In genomic region chr12:53231859-53232640, GRCh38 we compare ENCODE assay signal across 8 cellular contexts. TPM values are rescaled to one million over a fixed set of nuclear protein-coding genes. Genes with fewer than 3 reads are reported as not detected.
A peak's percentile ranks its signal among the peaks of the same experiment; 100 is the strongest.
DNase-seq lines count a peak whose midpoint lies in the region; ATAC-seq and TF ChIP-seq lines count a peak whose summit lies in the region.

Gene RARG, minus strand, starts transcription at chr12:53232209. Its CDS starts 4,664 bp downstream, at chr12:53227545.

- no peak for TF ChIP-seq POLR2A in IMR-90 (IDR thresholded peaks at IDR 0.05; ENCODE audit: low read depth, low read length)

- TF ChIP-seq CTCF in Caco-2 (IDR thresholded peaks at IDR 0.05; ENCODE audit: insufficient read depth in 1 of 2, low read depth in 1 of 2, low read length in 1 of 2, severe bottlenecking in 1 of 2, unreplicated experiment in 1 of 2): no peak
- TF ChIP-seq CTCF in IMR-90 (conservative IDR thresholded peaks at IDR 0.05; ENCODE audit: low read depth, low read length): no peak
- no peak for TF ChIP-seq CTCF in choroid plexus epithelial cell (conservative IDR thresholded peaks at IDR 0.05; ENCODE audit: low read depth, low read length)

- POLR2A ChIA-PET in Caco-2 (lab: Charles Lee): interaction anchor here (0.6 kb wide), 1 partner anchor 172 kb away, joined by 3 read pairs; no protein-coding TSS in a partner anchor
- POLR2A ChIA-PET in IMR-90 (lab: Charles Lee; ENCODE audit: unreplicated experiment): interaction anchor here (0.7 kb wide), 2 partner anchors 9 to 1446 kb away, joined by 3 read pairs; no protein-coding TSS in a partner anchor

- peak within 1 kb of the TSS; percentile 89 for H3K23ac ChIP-seq in IMR-90 (ENCODE audit: low read depth, low read length)

- no peak within 1 kb of the TSS for H3K56ac ChIP-seq in IMR-90 (ENCODE audit: extremely low read depth, insufficient read depth, low read length)

- peak within 1 kb of the TSS; percentile 66 for H2BK120ac ChIP-seq in IMR-90 (ENCODE audit: low read depth, low read length)

- H3K79me1 ChIP-seq in IMR-90 (ENCODE audit: low read depth in 1 of 2, low read length in 2 of 2): peaks cover 5 to 21% of the 10 kb centered on the region in 2 experiments; a peak in 2 of 4 replicates

- no peak within 1 kb of the TSS for H2BK20ac ChIP-seq in IMR-90 (ENCODE audit: low read depth, low read length)

- TF ChIP-seq RAD21 in IMR-90 (IDR thresholded peaks at IDR 0.05; ENCODE audit: low read length): no peak

- no peaks in the 10 kb centered on the region for H3K9me3 Mint-ChIP-seq in Caco-2 (ENCODE audit: unreplicated experiment)

- peak within 1 kb of the TSS; percentile 53 to 71; a peak in 3 of 4 replicates for H4K8ac ChIP-seq in IMR-90 (ENCODE audit: low read depth in 2 of 2, low read length in 2 of 2)

- H3K4me1 Mint-ChIP-seq in Caco-2 (ENCODE audit: low read depth, unreplicated experiment): peaks cover 21% of the 10 kb centered on the region

- H4K20me1 ChIP-seq in IMR-90 (ENCODE audit: insufficient read depth, low read length): no peaks in the 10 kb centered on the region

- intact Hi-C loops in Caco-2 (cut with micrococcal nuclease; ENCODE audit: unreplicated experiment) (no loop called here), IMR-90 (cut with micrococcal nuclease) (loop anchor here (1.0 kb wide), 1 partner anchor 9 kb away; no protein-coding TSS in a partner anchor)

- peaks cover 28% of the 10 kb centered on the region for H3K4me1 ChIP-seq in Caco-2
- H3K4me1 ChIP-seq in IMR-90 (ENCODE audit: control insufficient read depth, insufficient read depth, low read length): peaks cover 24% of the 10 kb centered on the region

- no CpG with 5 or more reads among the region's 51 CpGs for WGBS in IMR-90 (ENCODE audit: extremely low coverage in 2 of 2, insufficient read length in 1 of 2), 2 experiments

- H3K27me3 ChIP-seq in Caco-2 (replicated peaks; ENCODE audit: control insufficient read depth, insufficient read depth, low read length) (no peaks in the 10 kb centered on the region), IMR-90 (ENCODE audit: control insufficient read depth, insufficient read depth, low read length) (peaks cover 20% of the 10 kb centered on the region), layer of hippocampus (ENCODE audit: control insufficient read depth, insufficient read depth, low read length) (no peaks in the 10 kb centered on the region)

- H4K91ac ChIP-seq in IMR-90 (ENCODE audit: insufficient read depth, low read depth, low read length): peak within 1 kb of the TSS; percentile 81

- H3K27ac ChIP-seq in IMR-90 (ENCODE audit: insufficient read depth, low read length): peak within 1 kb of the TSS; percentile 42
- peak within 1 kb of the TSS; percentile 77 for H3K27ac ChIP-seq in layer of hippocampus (ENCODE audit: low read depth, low read length)

- H2BK5ac ChIP-seq in IMR-90 (ENCODE audit: low read depth, low read length, poor library complexity, severe bottlenecking): no peak within 1 kb of the TSS

- ATAC-seq in IMR-90 (ENCODE audit: low read depth): peak; percentile 82

- H3K4me3 ChIP-seq in Caco-2 (ENCODE audit: low read depth, low read length) (peak within 1 kb of the TSS; percentile 55), IMR-90 (ENCODE audit: insufficient read depth, low read depth, low read length) (peak within 1 kb of the TSS; percentile 52), choroid plexus epithelial cell (ENCODE audit: low read depth, low read length) (peak within 1 kb of the TSS; percentile 59)

- in situ Hi-C loops in IMR-90 (cut with MboI; ENCODE audit: low sequenced_read_pairs): no loop called here

- peak within 1 kb of the TSS; percentile 9; the same call in 1 of the 3 replicates for H2BK15ac ChIP-seq in IMR-90 (ENCODE audit: low read depth, low read length)

- peak within 1 kb of the TSS; percentile 94 for H2AFZ ChIP-seq in IMR-90 (replicated peaks; ENCODE audit: low read length, poor library complexity)

- H3K9me1 ChIP-seq in IMR-90 (ENCODE audit: insufficient read depth, low read length): peaks cover 17% of the 10 kb centered on the region

- H3K4me3 Mint-ChIP-seq in Caco-2 (ENCODE audit: unreplicated experiment): peak within 1 kb of the TSS; percentile 77

- H2AK9ac ChIP-seq in IMR-90 (replicated peaks; ENCODE audit: low read depth, low read length, poor library complexity): peak within 1 kb of the TSS; percentile 93

- no peaks in the 10 kb centered on the region for H3K27me3 Mint-ChIP-seq in Caco-2 (ENCODE audit: insufficient read depth, unreplicated experiment)

- H4K5ac ChIP-seq in IMR-90 (ENCODE audit: low read depth, low read length): peak within 1 kb of the TSS; percentile 54

- DNase-seq in Caco-2 (peak in 1 of 2 experiments; percentile 61), IMR-90 (no peak), choroid plexus epithelial cell (ENCODE audit: low read depth) (no peak), GM19238 (ENCODE audit: insufficient read length, low spot score) (no peak), middle frontal gyrus (ENCODE audit: extremely low spot score, low spot score) (no peak)
- peak; percentile 55 to 65 for DNase-seq in activated CD4-positive, alpha-beta T cell treated with anti-CD3 and anti-CD28 coated beads for 24 hours (ENCODE audit: low read depth in 2 of 2)
- DNase-seq in stimulated activated CD4-positive, alpha-beta T cell treated with anti-CD3 and anti-CD28 coated beads, Interleukin-4, amount 100 ng/mL, for 48 hours (ENCODE audit: low read depth in 2 of 2): peak; percentile 52 to 70

- H3K14ac ChIP-seq in IMR-90 (replicated peaks; ENCODE audit: low read depth, low read length): peak within 1 kb of the TSS; percentile 97

- peak within 1 kb of the TSS; percentile 87 for H3K4me2 ChIP-seq in IMR-90 (ENCODE audit: low read depth, low read length)

- H3K36me3 ChIP-seq in Caco-2 (ENCODE audit: control insufficient read depth, insufficient read depth, low read length): no peaks in the 10 kb centered on the region
- H3K36me3 ChIP-seq in IMR-90 (ENCODE audit: control insufficient read depth, insufficient read depth, low read length): peaks cover 3% of the 10 kb centered on the region; the same call in 1 of the 2 replicates

- CTCF ChIA-PET in Caco-2 (lab: Charles Lee) (no interaction called here), IMR-90 (lab: Yijun Ruan, JAX) (no interaction called here)

- dilution Hi-C loops in IMR-90 (cut with HindIII; ENCODE audit: low sequenced_read_pairs, unreplicated experiment): no loop called here

- H3K9me3 ChIP-seq in Caco-2 (no peaks in the 10 kb centered on the region), IMR-90 (ENCODE audit: control insufficient read depth, insufficient read depth, low read length) (no peaks in the 10 kb centered on the region)

- H3K36me3 Mint-ChIP-seq in Caco-2 (ENCODE audit: insufficient read depth, unreplicated experiment): no peaks in the 10 kb centered on the region

- H3K18ac ChIP-seq in IMR-90 (ENCODE audit: low read depth, low read length): peak within 1 kb of the TSS; percentile 25; the same call in 1 of the 2 replicates

- H3K9ac ChIP-seq in IMR-90 (ENCODE audit: low read depth, low read length): peak within 1 kb of the TSS; percentile 56

- peak within 1 kb of the TSS; percentile 94 for H2AK5ac ChIP-seq in IMR-90 (ENCODE audit: low read depth, low read length)

- BruUV-seq in Caco-2 (replicated peaks; lab: Mats Ljungman, UMichigan) (no TSS peak), IMR-90 (replicated peaks; lab: Mats Ljungman, UMichigan) (no TSS peak)

- peak within 1 kb of the TSS; percentile 80 for H3K4ac ChIP-seq in IMR-90 (ENCODE audit: low read depth, low read length)

- peak within 1 kb of the TSS; percentile 17 for H3K27ac Mint-ChIP-seq in Caco-2 (ENCODE audit: unreplicated experiment)

TF ChIP-seq in IMR-90, 13 proteins besides CTCF, POLR2A, EP300 and RAD21:
- no peak for TF ChIP-seq RFX5 (IDR thresholded peaks at IDR 0.05; ENCODE audit: low read depth, low read length)
- no peak for TF ChIP-seq NFE2L2 (IDR thresholded peaks at IDR 0.05; ENCODE audit: low read depth, low read length)
- TF ChIP-seq MXI1 (IDR thresholded peaks at IDR 0.05; ENCODE audit: borderline replicate concordance, low read depth, low read length): no peak
- TF ChIP-seq SMC3 (IDR thresholded peaks at IDR 0.05; ENCODE audit: low read depth, low read length): no peak
- TF ChIP-seq BHLHE40 (IDR thresholded peaks at IDR 0.05; ENCODE audit: low read depth, low read length): no peak
- peak; percentile 53; the same call in 1 of the 2 replicates for TF ChIP-seq MAZ (IDR thresholded peaks at IDR 0.05; ENCODE audit: borderline replicate concordance, low read depth, low read length)
- TF ChIP-seq RCOR1 (IDR thresholded peaks at IDR 0.05; ENCODE audit: insufficient replicate concordance, low read length): no peak
- no peak for TF ChIP-seq FOS (IDR thresholded peaks at IDR 0.05; ENCODE audit: low read depth, low read length)
- peak; percentile 65 for TF ChIP-seq USF2 (IDR thresholded peaks at IDR 0.05; ENCODE audit: low read depth, low read length)

RNA-seq across cellular contexts. Expression of gene RARG, which starts in this region (rescaled TPM):
- total RNA-seq in Caco-2 (2022) (11.8 and 12.9 TPM in 2 replicates), IMR-90 (2012; rRNA removed) (7.5 and 7.9 TPM in 2 replicates)
- polyA plus RNA-seq in IMR-90 (2012; rRNA removed): 28.6 and 30.9 TPM in 2 replicates
- polyA plus RNA-seq in IMR-90 (2012; cell fraction: cytosol; rRNA removed): 19.9 and 30.7 TPM in 2 replicates
- 50.8 and 62.0 TPM in 2 replicates for polyA plus RNA-seq in IMR-90 (2012; cell fraction: nucleus; rRNA removed; ENCODE audit: low replicate concordance)

Comparison
In these comparisons a context has a peak if more than half of its experiments do, and no peak if none do; other contexts are left out.
1. DNase-seq: peak in activated CD4-positive, alpha-beta T cell treated with anti-CD3 and anti-CD28 coated beads for 24 hours (2 of 2) and stimulated activated CD4-positive, alpha-beta T cell treated with anti-CD3 and anti-CD28 coated beads, Interleukin-4, amount 100 ng/mL, for 48 hours (2 of 2); none in IMR-90 (single experiment), choroid plexus epithelial cell (single experiment), GM19238 (single experiment) and middle frontal gyrus (single experiment).
2. Peak in every context shown above with its lines, with median percentiles within 50 percentile points of each other: H3K4me3 ChIP-seq.